Comparison of ENCODE assay signal across 21 cellular contexts in the genomic region with DNA sequence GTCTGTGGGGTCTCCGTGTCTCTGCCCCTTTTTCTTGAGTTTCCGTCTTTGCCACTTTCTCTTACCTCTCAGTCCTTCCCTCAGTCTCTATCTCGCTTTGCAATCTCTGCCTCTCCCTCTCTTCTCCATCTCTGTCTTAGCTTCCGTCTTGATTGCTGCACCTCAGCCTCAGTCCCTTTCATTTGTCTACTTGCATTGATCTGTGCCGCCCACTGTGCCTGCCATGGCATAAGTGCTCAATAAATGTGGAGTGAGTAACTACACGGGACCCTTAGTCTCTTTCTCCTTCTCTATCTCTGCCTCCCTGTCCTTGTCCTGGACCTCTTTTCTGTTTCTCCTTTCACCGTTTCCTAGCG. TPM values are rescaled to one million over a fixed set of nuclear protein-coding genes. Genes with fewer than 3 reads are reported as not detected.
DNase-seq lines count a peak whose midpoint lies in the region; ATAC-seq, FAIRE-seq and TF ChIP-seq lines count a peak whose summit lies in the region.
"Had no signal": no experiment of that assay in that cellular context is flagged by ENCODE, and none has a peak within 500 bp of the region (broad histone marks: within the 10 kb centered on the region; RNA-seq: fewer than 3 reads in every experiment).

No MANE protein-coding gene starts in this region.

- no peak overlapping the region for H4K5ac ChIP-seq in H9 (ENCODE audit: insufficient read length, low read depth, low read length)

- DNase-seq in H9 (no peak), astrocyte (ENCODE audit: low read depth) (no peak), hypothalamus (lab: John Stamatoyannopoulos, UW) (no peak), foreskin keratinocyte (no peak), GM20000 (ENCODE audit: low spot score) (no peak)
- DNase-seq: activated CD4-positive, alpha-beta T cell treated with anti-CD3 and anti-CD28 coated beads, Interleukin-2, amount 50 U/mL, for 4 hours; activated naive CD8-positive, alpha-beta T cell treated with anti-CD3 and anti-CD28 coated beads, Interleukin-2, amount 50 U/mL, for 24 hours; activated T-cell treated with anti-CD3 and anti-CD28 coated beads, Interleukin-2, amount 50 U/mL, for 4 hours; central memory CD4-positive, alpha-beta T cell; MV-4-11; NCI-H82; pancreas; Peyer's patch; stimulated activated CD4-positive, alpha-beta T cell treated with anti-CD3 and anti-CD28 coated beads, Interleukin-4, amount 100 ng/mL, for 4 hours had no signal

- H2BK15ac ChIP-seq in H9 (ENCODE audit: low read depth, low read length): no peak overlapping the region

- no peak overlapping the region for H2BK12ac ChIP-seq in H9 (ENCODE audit: insufficient read length, low read depth, low read length)

- H3K4me3 Mint-ChIP-seq in H9 (peak overlapping the region; percentile 3 to 33; a peak in 3 of 5 replicates), astrocyte (ENCODE audit: unreplicated experiment) (peak overlapping the region; percentile 34)
- H3K4me3 Mint-ChIP-seq: activated naive CD8-positive, alpha-beta T cell treated with anti-CD3 and anti-CD28 coated beads, Interleukin-2, amount 50 U/mL, for 24 hours; activated T-cell treated with anti-CD3 and anti-CD28 coated beads, Interleukin-2, amount 50 U/mL, for 4 hours had no signal

- H3K23ac ChIP-seq in H9 (ENCODE audit: insufficient read length, low read depth, low read length): no peak overlapping the region

- H2AFZ ChIP-seq in H9 (ENCODE audit: low read length) (no peak overlapping the region), astrocyte (ENCODE audit: low read depth, low read length) (peak overlapping the region; percentile 29)

- H3K56ac ChIP-seq in H9 (ENCODE audit: insufficient read length, low read depth, low read length): no peak overlapping the region

- H3K9ac ChIP-seq in H9 (ENCODE audit: extremely low read depth, insufficient read length, low read length): no peak overlapping the region
- peak overlapping the region; percentile 80 for H3K9ac ChIP-seq in astrocyte (ENCODE audit: low read length)
- H3K9ac ChIP-seq in skeletal muscle satellite cell (ENCODE audit: low read depth, low read length): peak overlapping the region; percentile 59

- H3K4me1 Mint-ChIP-seq in H9 (peaks cover 27 to 28% of the 10 kb centered on the region in 2 experiments), astrocyte (ENCODE audit: low read depth, unreplicated experiment) (peaks cover 30% of the 10 kb centered on the region)

- H4K8ac ChIP-seq in H9 (replicated peaks; ENCODE audit: insufficient read length, low read depth, low read length): no peak overlapping the region

- H3K36me3 ChIP-seq in astrocyte (ENCODE audit: insufficient read depth, low read length) (peaks cover 6% of the 10 kb centered on the region), skeletal muscle satellite cell (ENCODE audit: insufficient read depth, low read length) (peaks cover 28% of the 10 kb centered on the region)
- H3K36me3 ChIP-seq: pancreas, Peyer's patch had no signal

- no peak for FAIRE-seq in astrocyte (lab: Jason Lieb, UNC)
- FAIRE-seq: endothelial cell of umbilical vein, pancreas had no signal

- ATAC-seq in foreskin keratinocyte (no peak), HG03432 (IDR thresholded peaks at IDR 0.05; ENCODE audit: unreplicated experiment) (no peak)
- ATAC-seq: activated naive CD8-positive, alpha-beta T cell treated with anti-CD3 and anti-CD28 coated beads, Interleukin-2, amount 50 U/mL, for 24 hours; activated T-cell treated with anti-CD3 and anti-CD28 coated beads, Interleukin-2, amount 50 U/mL, for 4 hours; gastroesophageal sphincter; HCT116; pancreas had no signal

- no peaks in the 10 kb centered on the region for H3K79me2 ChIP-seq in H9 (ENCODE audit: insufficient read depth, low read length)
- peaks cover 34% of the 10 kb centered on the region for H3K79me2 ChIP-seq in astrocyte (ENCODE audit: insufficient read depth, low read length)

- H3T11ph ChIP-seq in H9 (ENCODE audit: low read length): no peak overlapping the region

- H3K4me3 ChIP-seq in astrocyte (ENCODE audit: insufficient read depth, low read depth, low read length): no peak overlapping the region
- H3K4me3 ChIP-seq in skeletal muscle satellite cell (ENCODE audit: low read length): no peak overlapping the region
- H3K4me3 ChIP-seq: gastroesophageal sphincter, pancreas, Peyer's patch had no signal

- H3K18ac ChIP-seq in H9 (ENCODE audit: insufficient read length, low read depth, low read length): no peak overlapping the region

- peaks cover 14% of the 10 kb centered on the region for H3K23me2 ChIP-seq in H9 (ENCODE audit: insufficient read length, low read depth, low read length, poor library complexity, severe bottlenecking)

- H3K27ac ChIP-seq in H9 (ENCODE audit: insufficient read length, low read depth, low read length) (no peak overlapping the region), astrocyte (ENCODE audit: low read depth, low read length) (peak overlapping the region; percentile 78), layer of hippocampus (ENCODE audit: low read depth, low read length) (peak overlapping the region; percentile 80), foreskin keratinocyte (no peak overlapping the region)
- H3K27ac ChIP-seq: pancreas, Peyer's patch had no signal

- no peak overlapping the region for H4K91ac ChIP-seq in H9 (ENCODE audit: insufficient read length, low read depth, low read length)

- H3K36me3 Mint-ChIP-seq in H9 (ENCODE audit: insufficient read depth in 1 of 3, low read depth in 3 of 3): peaks cover 6 to 17% (median 15%) of the 10 kb centered on the region in 3 experiments; a peak in 5 of 7 replicates
- H3K36me3 Mint-ChIP-seq in astrocyte (ENCODE audit: low read depth, unreplicated experiment): peaks cover 15% of the 10 kb centered on the region

- TF ChIP-seq CTCF in H9 (conservative IDR thresholded peaks at IDR 0.05) (no peak), astrocyte (IDR thresholded peaks at IDR 0.05; ENCODE audit: insufficient read depth, low read depth, low read length) (no peak), foreskin keratinocyte (conservative IDR thresholded peaks at IDR 0.05) (no peak), GM20000 (IDR thresholded peaks at IDR 0.05; ENCODE audit: extremely low read depth, missing control alignments) (no peak)

- no peak overlapping the region for H2BK120ac ChIP-seq in H9 (ENCODE audit: low read depth, low read length, poor library complexity, severe bottlenecking)

- H2BK5ac ChIP-seq in H9 (ENCODE audit: insufficient read length, low read length): no peak overlapping the region

- H3K9me3 Mint-ChIP-seq in H9: no peaks in the 10 kb centered on the region
- peaks cover 4% of the 10 kb centered on the region for H3K9me3 Mint-ChIP-seq in astrocyte (ENCODE audit: unreplicated experiment)
- H3K9me3 Mint-ChIP-seq: activated naive CD8-positive, alpha-beta T cell treated with anti-CD3 and anti-CD28 coated beads, Interleukin-2, amount 50 U/mL, for 24 hours; activated T-cell treated with anti-CD3 and anti-CD28 coated beads, Interleukin-2, amount 50 U/mL, for 4 hours had no signal

- H3K27me3 Mint-ChIP-seq in H9 (ENCODE audit: low read depth) (peaks cover 2% of the 10 kb centered on the region; the same call in 1 of the 2 replicates), astrocyte (ENCODE audit: low read depth, unreplicated experiment) (no peaks in the 10 kb centered on the region)

- no peak overlapping the region for H2AK5ac ChIP-seq in H9 (ENCODE audit: insufficient read length, low read length)

- no peaks in the 10 kb centered on the region for H3K79me1 ChIP-seq in H9 (ENCODE audit: insufficient read depth, low read depth, low read length, poor library complexity, severe bottlenecking)

- no peak overlapping the region for H3K14ac ChIP-seq in H9 (ENCODE audit: insufficient read depth, low read length)

- no CpG with 5 or more reads among the region's 8 CpGs for WGBS in H9 (ENCODE audit: extremely low coverage, insufficient read length, low lambda C conversion rate)

- H3K9me3 ChIP-seq in H9 (ENCODE audit: control insufficient read depth, low read depth, low read length) (no peaks in the 10 kb centered on the region), astrocyte (ENCODE audit: insufficient read depth, low read depth, low read length) (no peaks in the 10 kb centered on the region), skeletal muscle satellite cell (replicated peaks; ENCODE audit: low read length) (no peaks in the 10 kb centered on the region)
- H3K9me3 ChIP-seq: gastroesophageal sphincter, pancreas, Peyer's patch had no signal

- H4K20me1 ChIP-seq in H9 (ENCODE audit: control insufficient read depth, insufficient read depth, insufficient read length) (no peaks in the 10 kb centered on the region), astrocyte (ENCODE audit: insufficient read depth, low read length) (peaks cover 8% of the 10 kb centered on the region)

- H3K4me2 ChIP-seq in H9 (ENCODE audit: insufficient read depth, insufficient read length, low read length) (peak overlapping the region; percentile 38), astrocyte (ENCODE audit: low read length) (peak overlapping the region; percentile 78), skeletal muscle satellite cell (ENCODE audit: low read length) (peak overlapping the region; percentile 19)

- peak overlapping the region; percentile 1 to 17 (median 2); a peak in 3 of 7 replicates for H3K27ac Mint-ChIP-seq in H9
- H3K27ac Mint-ChIP-seq in astrocyte (ENCODE audit: unreplicated experiment): peak overlapping the region; percentile 75
- H3K27ac Mint-ChIP-seq: activated naive CD8-positive, alpha-beta T cell treated with anti-CD3 and anti-CD28 coated beads, Interleukin-2, amount 50 U/mL, for 24 hours had no signal

- peaks cover 4% of the 10 kb centered on the region; the same call in 1 of the 2 replicates for H3K27me3 ChIP-seq in H9 (ENCODE audit: insufficient read depth, low read length)
- no peaks in the 10 kb centered on the region for H3K27me3 ChIP-seq in astrocyte (ENCODE audit: insufficient read depth, low read length)
- H3K27me3 ChIP-seq in layer of hippocampus (ENCODE audit: control insufficient read depth, insufficient read depth, low read length): peaks cover 5% of the 10 kb centered on the region
- H3K27me3 ChIP-seq in skeletal muscle satellite cell (ENCODE audit: control insufficient read depth, insufficient read depth, low read length): no peaks in the 10 kb centered on the region
- no peaks in the 10 kb centered on the region for H3K27me3 ChIP-seq in foreskin keratinocyte
- H3K27me3 ChIP-seq: gastroesophageal sphincter, pancreas had no signal

- no peak overlapping the region for H3K4ac ChIP-seq in H9 (ENCODE audit: low read depth, low read length)

- peaks cover 14% of the 10 kb centered on the region for H3K4me1 ChIP-seq in H9 (ENCODE audit: insufficient read depth, low read length)
- H3K4me1 ChIP-seq in astrocyte (ENCODE audit: insufficient read depth, low read length): peaks cover 32% of the 10 kb centered on the region
- H3K4me1 ChIP-seq in skeletal muscle satellite cell (ENCODE audit: control insufficient read depth, insufficient read depth, low read length): peaks cover 35% of the 10 kb centered on the region
- no peaks in the 10 kb centered on the region for H3K4me1 ChIP-seq in foreskin keratinocyte
- H3K4me1 ChIP-seq: pancreas had no signal

- H2BK20ac ChIP-seq in H9 (ENCODE audit: low read depth, low read length, poor library complexity, severe bottlenecking): no peak overlapping the region

RNA-seq across cellular contexts. Expression of a gene that starts 6.6 kb away (rescaled TPM):
- total RNA-seq in H9 (2021) (0.57 and 0.66 TPM in 2 replicates), astrocyte (7.7 and 10.9 TPM in 2 replicates), foreskin keratinocyte (0.42 and 1.5 TPM in 2 replicates)
- total RNA-seq in skeletal muscle satellite cell (2012; rRNA removed): 2.0 and 3.3 TPM in 2 replicates
- polyA plus RNA-seq in foreskin keratinocyte: 0.18 and 0.24 TPM in 2 replicates
- total RNA-seq: activated T-cell treated with anti-CD3 and anti-CD28 coated beads, Interleukin-2, amount 50 U/mL, for 4 hours; mononuclear cell had no signal

RNA-seq across cellular contexts. Expression of a gene that starts 10.6 kb away (rescaled TPM):
- total RNA-seq in H9 (2021) (4.0 and 4.3 TPM in 2 replicates), astrocyte (6.6 and 7.4 TPM in 2 replicates), foreskin keratinocyte (0.28 and 0.54 TPM in 2 replicates)
- 1.1 and 1.3 TPM in 2 replicates for total RNA-seq in skeletal muscle satellite cell (2012; rRNA removed)
- 0.02 and 0.04 TPM in 2 replicates for polyA plus RNA-seq in foreskin keratinocyte
- total RNA-seq: activated T-cell treated with anti-CD3 and anti-CD28 coated beads, Interleukin-2, amount 50 U/mL, for 4 hours had no signal

RNA-seq across cellular contexts. Expression of a gene that starts 19.7 kb away (rescaled TPM):
- total RNA-seq in H9 (2021) (19.8 and 22.6 TPM in 2 replicates), astrocyte (84.7 and 100.0 TPM in 2 replicates), foreskin keratinocyte (25.0 and 36.1 TPM in 2 replicates)
- total RNA-seq in skeletal muscle satellite cell (2012; rRNA removed): 30.9 and 44.6 TPM in 2 replicates
- 22.7 and 34.5 TPM in 2 replicates for polyA plus RNA-seq in foreskin keratinocyte

Comparison
In these comparisons a context has a peak if more than half of its experiments do, and no peak if none do; other contexts are left out.
1. H3K27ac ChIP-seq: peak in astrocyte (single experiment) and layer of hippocampus (single experiment); none in H9 (single experiment) and foreskin keratinocyte (single experiment).
2. H3K4me2 ChIP-seq: peak in every context shown above with its lines; median percentile 78 in astrocyte; 38 in H9; 19 in skeletal muscle satellite cell.